ENCODE assay signal across 35 cellular contexts in the genomic region with DNA sequence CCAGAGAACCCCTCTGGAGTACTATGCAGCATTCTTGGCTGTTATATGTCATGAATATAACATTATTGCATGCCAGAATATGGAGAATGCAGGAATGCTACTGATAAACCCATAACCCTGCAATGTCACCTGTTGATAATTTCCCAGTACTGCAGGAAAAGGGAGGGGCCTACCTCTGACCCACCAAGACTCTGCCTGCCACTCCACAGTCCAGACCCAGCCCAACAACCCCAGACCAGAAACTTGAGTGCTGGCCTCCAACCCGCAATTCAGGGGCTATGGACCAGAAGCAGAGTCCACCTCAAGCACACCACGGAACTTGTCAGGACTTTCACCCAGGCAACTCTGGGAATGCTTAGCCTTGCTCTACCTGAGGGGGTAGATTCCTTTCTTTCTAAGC.
"Had no signal": no experiment of that assay in that cellular context is flagged by ENCODE, and none has a peak within 500 bp of the region (broad histone marks: within the 10 kb centered on the region; RNA-seq: fewer than 3 reads in every experiment).

No MANE protein-coding gene starts in this region.

- H3K27me3 ChIP-seq: MG63 had no signal

- DNase-seq: Karpas-422, Kasumi-1, MG63, MM.1S, MV-4-11, NCI-H1048, NCI-H1092, NCI-H1092 treated with DMSO at 0.1 percent for 48 hours, NCI-H1105, NCI-H1105 treated with DMSO at 0.1 percent for 48 hours, NCI-H1417, NCI-H1417 treated with DMSO at 0.1 percent for 48 hours, NCI-H1436, NCI-H1436 treated with DMSO at 0.1 percent for 48 hours, NCI-H146, NCI-H1694, NCI-H1694 treated with DMSO at 0.1 percent for 48 hours, NCI-H187, NCI-H187 treated with DMSO at 0.1 percent for 48 hours, NCI-H1930, NCI-H2029, NCI-H2029 treated with DMSO at 0.1 percent for 48 hours, NCI-H2081, NCI-H2081 treated with DMSO at 0.1 percent for 48 hours, NCI-H2107, NCI-H2171, NCI-H2171 treated with DMSO at 0.1 percent for 48 hours, NCI-H2227 treated with DMSO at 0.1 percent for 48 hours, NCI-H226, NCI-H345, NCI-H446, NCI-H446 treated with DMSO at 0.1 percent for 48 hours, NCI-H510A, NCI-H510A treated with DMSO at 0.1 percent for 48 hours, NCI-H524 had no signal

- H3K36me3 ChIP-seq: MG63 had no signal

- H3K9me3 ChIP-seq: MG63 had no signal

- H3K4me3 ChIP-seq: MG63 had no signal
